In the genomic region with DNA sequence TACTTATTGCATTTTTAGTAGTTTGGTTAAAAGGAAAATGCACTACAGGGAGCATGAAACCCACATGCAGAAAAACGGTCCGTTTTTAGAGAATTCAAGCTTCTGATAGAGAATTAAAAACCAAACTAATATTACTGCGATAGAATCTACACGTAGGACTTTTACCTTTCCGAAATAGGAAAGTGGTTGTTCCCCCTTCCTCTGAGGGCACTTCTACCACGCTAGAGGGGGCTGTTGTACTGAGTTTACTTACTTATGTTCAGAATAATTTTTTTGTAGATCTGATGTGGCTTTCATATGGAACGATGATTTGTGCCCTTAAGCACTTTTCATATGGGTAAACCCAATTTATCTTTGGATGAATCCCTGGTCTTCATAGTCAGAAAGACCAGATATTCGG, we compare ENCODE assay signal across 7 cellular contexts.
DNase-seq lines count a peak whose midpoint lies in the region; ATAC-seq and TF ChIP-seq lines count a peak whose summit lies in the region.

No MANE protein-coding gene starts in this region.

- H3K4me3 ChIP-seq in GM06990 (replicated peaks; ENCODE audit: low read depth, low read length), result no peak overlapping the region
- H3K4me3 ChIP-seq in astrocyte of the cerebellum (ENCODE audit: low read depth, low read length), result no peak overlapping the region

- no peak for ATAC-seq in GM21447 (IDR thresholded peaks at IDR 0.05; ENCODE audit: unreplicated experiment)

- peaks cover 1% of the 10 kb centered on the region; the same call in 1 of the 2 replicates for H3K27me3 ChIP-seq in GM06990 (replicated peaks; ENCODE audit: control insufficient read depth, insufficient read depth, low read length)

- no peak for DNase-seq in GM06990 (ENCODE audit: extremely low read depth, insufficient read length)
- DNase-seq in RPMI8226, result peak; percentile 46
- DNase-seq in astrocyte of the cerebellum (ENCODE audit: low read depth), result peak; percentile 61
- DNase-seq in iPS-NIHi7 (ENCODE audit: extremely low spot score), result peak; percentile 37
- peak; percentile 23 for DNase-seq in stimulated activated CD4-positive, alpha-beta T cell treated with anti-CD3 and anti-CD28 coated beads, Interleukin-4, amount 100 ng/mL, for 1 hour

- TF ChIP-seq CTCF in GM06990 (IDR thresholded peaks at IDR 0.05; ENCODE audit: insufficient read depth, low read length, poor library complexity, severe bottlenecking) (peak; percentile 73), LNCAP (IDR thresholded peaks at IDR 0.05) (peak; percentile 75), astrocyte of the cerebellum (IDR thresholded peaks at IDR 0.05; ENCODE audit: low read depth, low read length, missing control alignments) (peak; percentile 81)

- H3K36me3 ChIP-seq in GM06990 (ENCODE audit: control insufficient read depth, insufficient read depth, low read length), result no peaks in the 10 kb centered on the region

- in situ Hi-C loops in astrocyte of the cerebellum (cut with HindIII; ENCODE audit: low sequenced_read_pairs), result loop anchor here (25.0 kb wide), 1 partner anchor 479 kb away; no protein-coding TSS in a partner anchor
